In the genomic region with DNA sequence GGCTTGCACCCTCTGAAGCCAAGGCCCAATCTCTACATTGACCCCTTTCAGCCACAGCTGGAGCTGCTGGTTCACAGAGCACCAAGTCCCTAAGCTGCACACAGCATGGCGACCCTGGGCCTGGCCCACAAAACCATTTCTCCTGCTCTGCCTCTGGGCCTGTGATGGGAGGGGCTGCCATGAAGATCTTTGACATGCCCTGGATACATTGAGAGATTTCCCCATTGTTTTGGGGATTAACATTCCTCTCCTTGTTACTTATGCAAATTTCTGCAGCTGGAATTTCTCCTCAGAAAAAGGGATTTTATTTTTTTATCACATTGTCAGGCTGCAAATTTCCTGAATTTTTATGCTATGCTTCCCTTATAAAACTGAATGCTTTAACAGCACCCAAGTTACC, we compare ENCODE assay signal across 27 cellular contexts.
"Had no signal": no experiment of that assay in that cellular context is flagged by ENCODE, and none has a peak within 500 bp of the region (broad histone marks: within the 10 kb centered on the region; RNA-seq: fewer than 3 reads in every experiment).

No MANE protein-coding gene starts in this region.

- H3K27me3 Mint-ChIP-seq: activated naive CD8-positive, alpha-beta T cell treated with anti-CD3 and anti-CD28 coated beads, Interleukin-2, amount 10 ng/mL, durations not matched to agents 7 days and 5 days had no signal

- DNase-seq: activated CD4-positive, alpha-beta T cell treated with anti-CD3 and anti-CD28 coated beads for 48 hours; activated CD4-positive, alpha-beta T cell treated with anti-CD3 and anti-CD28 coated beads, Interleukin-2, amount 50 U/mL, for 4 hours; activated CD4-positive, CD25-positive, alpha-beta regulatory T cell treated with anti-CD3 and anti-CD28 coated beads, Interleukin-2, amount 50 U/mL, for 72 hours; activated CD8-positive, alpha-beta memory T cell treated with anti-CD3 and anti-CD28 coated beads, Interleukin-2, amount 50 U/mL, for 48 hours; activated CD8-positive, alpha-beta T cell treated with anti-CD3 and anti-CD28 coated beads, Interleukin-2, amount 10 ng/mL, durations not matched to agents 7 days and 5 days; activated naive CD4-positive, alpha-beta T cell treated with anti-CD3 and anti-CD28 coated beads, Interleukin-2, amount 50 U/mL, for 16 hours; activated naive CD8-positive, alpha-beta T cell treated with anti-CD3 and anti-CD28 coated beads, Interleukin-2, amount 10 ng/mL, durations not matched to agents 7 days and 5 days; activated T-cell treated with anti-CD3 and anti-CD28 coated beads, Interleukin-2, amount 50 U/mL, for 1 hour; adrenal gland; anterior cingulate cortex; MG63; MV-4-11; NCI-H1092 treated with DMSO at 0.1 percent for 48 hours; NCI-H1417 treated with DMSO at 0.1 percent for 48 hours; NCI-H1694; NCI-H2029; NCI-H510A treated with DMSO at 0.1 percent for 48 hours; NCI-H69; NK-92 treated with Interleukin-12 subunit alpha and Interleukin-12 subunit beta, amount 100 ng/mL, for 24 hours; Peyer's patch; Right ventricle myocardium superior; SJCRH30; SK-N-SH; T-helper 1 cell; WERI-Rb-1 had no signal

- H3K36me3 ChIP-seq: adrenal gland, MG63, Peyer's patch, SJCRH30, WERI-Rb-1 had no signal

- H3K4me3 Mint-ChIP-seq: activated CD8-positive, alpha-beta T cell treated with anti-CD3 and anti-CD28 coated beads, Interleukin-2, amount 10 ng/mL, durations not matched to agents 7 days and 5 days; activated naive CD8-positive, alpha-beta T cell treated with anti-CD3 and anti-CD28 coated beads, Interleukin-2, amount 10 ng/mL, durations not matched to agents 7 days and 5 days had no signal

- H3K4me1 Mint-ChIP-seq: activated naive CD8-positive, alpha-beta T cell treated with anti-CD3 and anti-CD28 coated beads, Interleukin-2, amount 10 ng/mL, durations not matched to agents 7 days and 5 days had no signal

- H3K27ac Mint-ChIP-seq: activated CD8-positive, alpha-beta T cell treated with anti-CD3 and anti-CD28 coated beads, Interleukin-2, amount 10 ng/mL, durations not matched to agents 7 days and 5 days; activated naive CD8-positive, alpha-beta T cell treated with anti-CD3 and anti-CD28 coated beads, Interleukin-2, amount 10 ng/mL, durations not matched to agents 7 days and 5 days had no signal

- H3K27ac ChIP-seq: adrenal gland, KMS-11, Peyer's patch, RWPE1, SJCRH30, WERI-Rb-1 had no signal

- H3K27me3 ChIP-seq: adrenal gland, MG63, Peyer's patch, SJCRH30 had no signal

- H3K9ac ChIP-seq: KMS-11, SK-N-SH had no signal

- ATAC-seq: activated CD8-positive, alpha-beta T cell treated with anti-CD3 and anti-CD28 coated beads, Interleukin-2, amount 10 ng/mL, durations not matched to agents 7 days and 5 days had no signal

- H3K4me3 ChIP-seq: adrenal gland, MG63, Peyer's patch, SJCRH30 had no signal

- H3K36me3 Mint-ChIP-seq: activated naive CD8-positive, alpha-beta T cell treated with anti-CD3 and anti-CD28 coated beads, Interleukin-2, amount 10 ng/mL, durations not matched to agents 7 days and 5 days had no signal

- H3K4me1 ChIP-seq: adrenal gland, Peyer's patch, SJCRH30 had no signal

- H3K9me3 ChIP-seq: adrenal gland, MG63, Peyer's patch, SJCRH30, SK-N-SH had no signal

- H3K9me3 Mint-ChIP-seq: activated naive CD8-positive, alpha-beta T cell treated with anti-CD3 and anti-CD28 coated beads, Interleukin-2, amount 10 ng/mL, durations not matched to agents 7 days and 5 days had no signal
